18 cellular contexts compared by ENCODE assay signal in genomic region chr5:74233091-74233490, GRCh38.
"Had no signal": no experiment of that assay in that cellular context is flagged by ENCODE, and none has a peak within 500 bp of the region (broad histone marks: within the 10 kb centered on the region; RNA-seq: fewer than 3 reads in every experiment).

No MANE protein-coding gene starts in this region.

- DNase-seq: activated CD4-positive, alpha-beta T cell treated with anti-CD3 and anti-CD28 coated beads for 4 hours; activated CD8-positive, alpha-beta memory T cell treated with anti-CD3 and anti-CD28 coated beads, Interleukin-2, amount 50 U/mL, for 4 hours; activated CD8-positive, alpha-beta T cell treated with anti-CD3 and anti-CD28 coated beads for 36 hours; activated naive CD4-positive, alpha-beta T cell; activated naive CD8-positive, alpha-beta T cell treated with anti-CD3 and anti-CD28 coated beads, Interleukin-2, amount 50 U/mL, for 24 hours; central memory CD4-positive, alpha-beta T cell; cortex of kidney; effector CD8-positive, alpha-beta T cell; left cardiac atrium; lower lobe of right lung; mucosa of descending colon; occipital lobe; stimulated activated CD4-positive, alpha-beta T cell treated with anti-CD3 and anti-CD28 coated beads, Interleukin-4, amount 100 ng/mL, for 4 hours; stomach; T-cell had no signal

- ATAC-seq: lower lobe of right lung; mucosa of descending colon; natural killer cell treated with Interleukin-12 subunit alpha and Interleukin-12 subunit beta and Interleukin-15 and Interleukin-18, amount 100 ng/mL, for 72 hours; T-cell had no signal

- H3K4me3 ChIP-seq: ascending aorta, lower lobe of right lung, mucosa of descending colon, stomach, thoracic aorta had no signal

- H3K9me3 ChIP-seq: ascending aorta, lower lobe of right lung, mucosa of descending colon, stomach, thoracic aorta had no signal

- H3K36me3 ChIP-seq: ascending aorta, lower lobe of right lung, stomach, thoracic aorta had no signal

- H3K27me3 ChIP-seq: ascending aorta, stomach had no signal

- H3K27ac ChIP-seq: ascending aorta, lower lobe of right lung, stomach, thoracic aorta had no signal

- H3K4me1 ChIP-seq: ascending aorta, lower lobe of right lung, stomach had no signal
